ENCODE assay signal across 25 cellular contexts in the genomic region with DNA sequence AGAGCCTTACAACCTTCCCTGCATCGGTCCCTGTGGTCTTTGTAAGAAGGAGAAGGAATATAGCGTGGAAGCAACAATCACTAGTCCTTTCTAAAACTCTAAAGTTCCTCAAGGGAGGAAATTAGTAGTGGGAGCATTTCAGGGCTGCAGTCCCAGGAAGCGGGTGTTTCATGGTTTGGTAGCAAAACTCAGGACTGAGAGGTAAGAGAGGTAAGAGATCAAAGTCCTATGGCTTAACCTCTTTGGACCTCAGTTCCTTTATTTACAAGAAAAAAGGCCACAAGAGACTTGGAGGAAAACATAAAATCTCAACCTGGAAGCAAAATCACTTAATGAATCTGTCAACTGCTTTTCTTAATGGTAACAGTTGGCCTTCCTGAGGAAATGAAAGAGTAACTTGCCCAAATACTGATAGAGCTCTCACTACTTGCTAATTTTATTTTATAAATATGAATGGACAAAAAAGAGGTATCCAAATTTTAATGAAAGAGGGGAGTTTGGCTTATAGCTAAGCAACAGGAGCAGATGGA.
"Had no signal": no experiment of that assay in that cellular context is flagged by ENCODE, and none has a peak within 500 bp of the region (broad histone marks: within the 10 kb centered on the region; RNA-seq: fewer than 3 reads in every experiment).

No MANE protein-coding gene starts in this region.

- H3K9me3 Mint-ChIP-seq: activated CD4-positive, alpha-beta memory T cell treated with anti-CD3 and anti-CD28 coated beads, Interleukin-2, amount 10 ng/mL, durations not matched to agents 7 days and 5 days; activated naive CD4-positive, alpha-beta T cell treated with anti-CD3 and anti-CD28 coated beads, Interleukin-2, amount 50 U/mL, for 24 hours; activated T-cell treated with anti-CD3 and anti-CD28 coated beads, Interleukin-2, amount 50 U/mL, for 72 hours; activated T-helper 2 cell treated with anti-CD3 and anti-CD28 coated beads, Interferon-gamma antibody, Interleukin-2, Interleukin-4, amounts not matched to agents 10 μg/mL and 5 μg/mL and 100 μg/mL, durations not matched to agents 14 hours and 24 hours and 36 hours had no signal

- H3K4me1 ChIP-seq: breast epithelium, SJCRH30 had no signal

- ATAC-seq: activated T-cell treated with anti-CD3 and anti-CD28 coated beads, Interleukin-2, amount 50 U/mL, for 72 hours had no signal

- H3K27me3 Mint-ChIP-seq: activated CD4-positive, alpha-beta memory T cell treated with anti-CD3 and anti-CD28 coated beads, Interleukin-2, amount 10 ng/mL, durations not matched to agents 7 days and 5 days; activated naive CD4-positive, alpha-beta T cell treated with anti-CD3 and anti-CD28 coated beads, Interleukin-2, amount 50 U/mL, for 24 hours had no signal

- DNase-seq: activated CD4-positive, alpha-beta memory T cell treated with anti-CD3 and anti-CD28 coated beads, Interleukin-2, amount 10 ng/mL, durations not matched to agents 7 days and 5 days; activated CD4-positive, alpha-beta T cell treated with anti-CD3 and anti-CD28 coated beads, Interleukin-2, amount 50 U/mL, for 1 hour; activated CD4-positive, CD25-positive, alpha-beta regulatory T cell; activated T-cell treated with anti-CD3 and anti-CD28 coated beads, Interleukin-2, amount 50 U/mL, for 72 hours; aorta; caudate nucleus; Kasumi-1; KBM-7; NCI-H1048; NCI-H146; NCI-H2029; NCI-H2107; NCI-H510A treated with DMSO at 0.1 percent for 48 hours; NK-92 treated with Interleukin-12 subunit alpha and Interleukin-12 subunit beta, amount 100 ng/mL, for 24 hours; OCI-M1; Peyer's patch; Right ventricle myocardium superior; SJCRH30; T-helper 1 cell had no signal

- H3K27me3 ChIP-seq: breast epithelium, Peyer's patch, SJCRH30 had no signal

- H3K36me3 ChIP-seq: breast epithelium, SJCRH30 had no signal

- H3K4me3 Mint-ChIP-seq: activated CD4-positive, alpha-beta memory T cell treated with anti-CD3 and anti-CD28 coated beads, Interleukin-2, amount 10 ng/mL, durations not matched to agents 7 days and 5 days; activated naive CD4-positive, alpha-beta T cell treated with anti-CD3 and anti-CD28 coated beads, Interleukin-2, amount 50 U/mL, for 24 hours; activated T-cell treated with anti-CD3 and anti-CD28 coated beads, Interleukin-2, amount 50 U/mL, for 72 hours had no signal

- H3K9ac ChIP-seq: SK-N-SH had no signal

- H3K27ac ChIP-seq: breast epithelium, Peyer's patch, RWPE1, SJCRH30, VCaP had no signal

- H3K9me3 ChIP-seq: breast epithelium, Peyer's patch, SJCRH30, SK-N-SH had no signal

- H3K4me3 ChIP-seq: breast epithelium, Peyer's patch, SJCRH30 had no signal

- H3K4me1 Mint-ChIP-seq: activated naive CD4-positive, alpha-beta T cell treated with anti-CD3 and anti-CD28 coated beads, Interleukin-2, amount 50 U/mL, for 24 hours had no signal

- H3K27ac Mint-ChIP-seq: activated CD4-positive, alpha-beta memory T cell treated with anti-CD3 and anti-CD28 coated beads, Interleukin-2, amount 10 ng/mL, durations not matched to agents 7 days and 5 days; activated naive CD4-positive, alpha-beta T cell treated with anti-CD3 and anti-CD28 coated beads, Interleukin-2, amount 50 U/mL, for 24 hours; activated T-cell treated with anti-CD3 and anti-CD28 coated beads, Interleukin-2, amount 50 U/mL, for 72 hours; activated T-helper 2 cell treated with anti-CD3 and anti-CD28 coated beads, Interferon-gamma antibody, Interleukin-2, Interleukin-4, amounts not matched to agents 10 μg/mL and 5 μg/mL and 100 μg/mL, durations not matched to agents 14 hours and 24 hours and 36 hours had no signal
